1 cellular context compared by ENCODE assay signal in the genomic region with DNA sequence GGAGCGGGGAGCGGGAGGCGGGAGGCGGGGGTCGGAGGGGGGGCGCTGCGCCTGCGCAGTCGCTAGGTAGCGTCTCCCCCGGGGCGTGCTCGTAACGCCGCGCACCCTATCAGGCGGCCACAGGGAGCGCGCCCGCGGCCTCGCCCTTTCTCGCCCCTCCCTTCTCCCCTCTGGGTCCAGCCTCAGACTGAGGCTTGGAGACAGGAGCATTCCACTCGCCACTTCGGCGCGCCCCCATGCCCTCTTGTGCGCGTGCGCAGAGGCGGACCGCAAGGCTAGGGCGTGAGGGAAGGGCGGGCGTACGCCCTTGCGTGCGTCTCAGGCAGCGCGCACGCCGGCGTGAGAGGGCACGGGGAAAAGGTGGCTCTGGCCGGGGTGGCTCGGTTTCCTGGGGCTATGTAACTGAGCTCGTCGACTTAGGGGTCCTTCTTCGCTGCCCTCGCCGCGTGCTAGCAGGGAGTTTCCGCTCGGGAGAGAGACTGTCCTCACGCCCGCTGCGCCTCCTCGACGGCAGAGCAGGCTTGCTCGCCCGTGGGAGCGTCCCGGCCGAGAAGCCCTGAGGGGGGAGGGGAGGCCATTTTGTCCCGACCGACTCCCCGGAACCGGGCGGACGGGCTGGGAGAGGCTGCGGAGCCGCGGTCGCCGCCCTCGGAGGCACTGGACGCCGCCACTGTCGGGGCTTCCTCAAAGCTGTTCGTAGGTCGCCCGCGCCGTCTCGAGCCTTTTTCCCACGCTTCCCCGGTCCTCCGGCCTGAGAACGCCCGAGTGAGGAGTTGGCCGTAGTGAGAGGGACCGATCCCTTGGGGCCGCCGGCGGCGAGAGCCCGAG.
A peak's percentile ranks its signal among the peaks of the same experiment; 100 is the strongest.
TF ChIP-seq lines count a peak whose summit lies in the region.

A gene (plus strand): TSS at position 316 of the 828 bp plus-strand sequence. CDS start 525 bp downstream, outside the sequence.

TF ChIP-seq in HepG2, 621 proteins besides CTCF, POLR2A, EP300 and RAD21 (continued from another document and continues in another):
- TF ChIP-seq, protein P1, sequence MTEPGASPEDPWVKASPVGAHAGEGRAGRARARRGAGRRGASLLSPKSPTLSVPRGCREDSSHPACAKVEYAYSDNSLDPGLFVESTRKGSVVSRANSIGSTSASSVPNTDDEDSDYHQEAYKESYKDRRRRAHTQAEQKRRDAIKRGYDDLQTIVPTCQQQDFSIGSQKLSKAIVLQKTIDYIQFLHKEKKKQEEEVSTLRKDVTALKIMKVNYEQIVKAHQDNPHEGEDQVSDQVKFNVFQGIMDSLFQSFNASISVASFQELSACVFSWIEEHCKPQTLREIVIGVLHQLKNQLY (CRISPR knock-in tag; IDR thresholded peaks at IDR 0.05), result peak; percentile 72
- TF ChIP-seq YEATS4 (CRISPR knock-in tag; IDR thresholded peaks at IDR 0.05; ENCODE audit: borderline replicate concordance) (peak; percentile 96), ZNF441 (CRISPR knock-in tag; IDR thresholded peaks at IDR 0.05; ENCODE audit: borderline replicate concordance) (peak; percentile 88), HNF4A (CRISPR knock-in tag; IDR thresholded peaks at IDR 0.05) (peak; percentile 24; the same call in 1 of the 2 replicates), ZNF563 (CRISPR knock-in tag; IDR thresholded peaks at IDR 0.05) (peak; percentile 82), ZNF451 (CRISPR knock-in tag; IDR thresholded peaks at IDR 0.05) (no peak; the same call in 1 of the 2 replicates), GZF1 (CRISPR knock-in tag; IDR thresholded peaks at IDR 0.05) (peak; percentile 21; the same call in 1 of the 2 replicates), SCMH1 (CRISPR knock-in tag; IDR thresholded peaks at IDR 0.05; ENCODE audit: borderline replicate concordance) (no peak), ZNF430 (CRISPR knock-in tag; IDR thresholded peaks at IDR 0.05) (peak; percentile 39; the same call in 1 of the 2 replicates), ZSCAN9 (CRISPR knock-in tag; IDR thresholded peaks at IDR 0.05; ENCODE audit: borderline replicate concordance) (peak; percentile 94), ZSCAN12 (CRISPR knock-in tag; IDR thresholded peaks at IDR 0.05) (peak; percentile 77; the same call in 1 of the 2 replicates), MYNN (CRISPR knock-in tag; IDR thresholded peaks at IDR 0.05; ENCODE audit: low read depth) (peak; percentile 89), ZBTB21 (CRISPR knock-in tag; IDR thresholded peaks at IDR 0.05) (no peak), HNRNPK (IDR thresholded peaks at IDR 0.05; ENCODE audit: low read depth, low read length, poor library complexity, severe bottlenecking) (peak; percentile 88), ZNF780A (CRISPR knock-in tag; IDR thresholded peaks at IDR 0.05) (no peak), NCOA2 (CRISPR knock-in tag; IDR thresholded peaks at IDR 0.05) (peak; percentile 72), ZMAT3 (CRISPR knock-in tag; conservative IDR thresholded peaks at IDR 0.05) (0 out of 2 replicates have a peak, but pooled peaks have one; percentile 69), ZNF253 (CRISPR knock-in tag; IDR thresholded peaks at IDR 0.05; ENCODE audit: borderline replicate concordance) (peak; percentile 85; the same call in 1 of the 2 replicates), HDAC2 (CRISPR knock-in tag; IDR thresholded peaks at IDR 0.05) (peak; percentile 85), ZNF761 (CRISPR knock-in tag; conservative IDR thresholded peaks at IDR 0.05) (peak; percentile 84)
- TF ChIP-seq, protein P2, sequence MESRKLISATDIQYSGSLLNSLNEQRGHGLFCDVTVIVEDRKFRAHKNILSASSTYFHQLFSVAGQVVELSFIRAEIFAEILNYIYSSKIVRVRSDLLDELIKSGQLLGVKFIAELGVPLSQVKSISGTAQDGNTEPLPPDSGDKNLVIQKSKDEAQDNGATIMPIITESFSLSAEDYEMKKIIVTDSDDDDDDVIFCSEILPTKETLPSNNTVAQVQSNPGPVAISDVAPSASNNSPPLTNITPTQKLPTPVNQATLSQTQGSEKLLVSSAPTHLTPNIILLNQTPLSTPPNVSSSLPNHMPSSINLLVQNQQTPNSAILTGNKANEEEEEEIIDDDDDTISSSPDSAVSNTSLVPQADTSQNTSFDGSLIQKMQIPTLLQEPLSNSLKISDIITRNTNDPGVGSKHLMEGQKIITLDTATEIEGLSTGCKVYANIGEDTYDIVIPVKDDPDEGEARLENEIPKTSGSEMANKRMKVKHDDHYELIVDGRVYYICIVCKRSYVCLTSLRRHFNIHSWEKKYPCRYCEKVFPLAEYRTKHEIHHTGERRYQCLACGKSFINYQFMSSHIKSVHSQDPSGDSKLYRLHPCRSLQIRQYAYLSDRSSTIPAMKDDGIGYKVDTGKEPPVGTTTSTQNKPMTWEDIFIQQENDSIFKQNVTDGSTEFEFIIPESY (CRISPR knock-in tag; IDR thresholded peaks at IDR 0.05), result peak; percentile 64; the same call in 1 of the 2 replicates
- TF ChIP-seq, protein P3, sequence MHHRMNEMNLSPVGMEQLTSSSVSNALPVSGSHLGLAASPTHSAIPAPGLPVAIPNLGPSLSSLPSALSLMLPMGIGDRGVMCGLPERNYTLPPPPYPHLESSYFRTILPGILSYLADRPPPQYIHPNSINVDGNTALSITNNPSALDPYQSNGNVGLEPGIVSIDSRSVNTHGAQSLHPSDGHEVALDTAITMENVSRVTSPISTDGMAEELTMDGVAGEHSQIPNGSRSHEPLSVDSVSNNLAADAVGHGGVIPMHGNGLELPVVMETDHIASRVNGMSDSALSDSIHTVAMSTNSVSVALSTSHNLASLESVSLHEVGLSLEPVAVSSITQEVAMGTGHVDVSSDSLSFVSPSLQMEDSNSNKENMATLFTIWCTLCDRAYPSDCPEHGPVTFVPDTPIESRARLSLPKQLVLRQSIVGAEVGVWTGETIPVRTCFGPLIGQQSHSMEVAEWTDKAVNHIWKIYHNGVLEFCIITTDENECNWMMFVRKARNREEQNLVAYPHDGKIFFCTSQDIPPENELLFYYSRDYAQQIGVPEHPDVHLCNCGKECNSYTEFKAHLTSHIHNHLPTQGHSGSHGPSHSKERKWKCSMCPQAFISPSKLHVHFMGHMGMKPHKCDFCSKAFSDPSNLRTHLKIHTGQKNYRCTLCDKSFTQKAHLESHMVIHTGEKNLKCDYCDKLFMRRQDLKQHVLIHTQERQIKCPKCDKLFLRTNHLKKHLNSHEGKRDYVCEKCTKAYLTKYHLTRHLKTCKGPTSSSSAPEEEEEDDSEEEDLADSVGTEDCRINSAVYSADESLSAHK (CRISPR knock-in tag; IDR thresholded peaks at IDR 0.05; ENCODE audit: borderline replicate concordance), result no peak
- TF ChIP-seq, protein P4, sequence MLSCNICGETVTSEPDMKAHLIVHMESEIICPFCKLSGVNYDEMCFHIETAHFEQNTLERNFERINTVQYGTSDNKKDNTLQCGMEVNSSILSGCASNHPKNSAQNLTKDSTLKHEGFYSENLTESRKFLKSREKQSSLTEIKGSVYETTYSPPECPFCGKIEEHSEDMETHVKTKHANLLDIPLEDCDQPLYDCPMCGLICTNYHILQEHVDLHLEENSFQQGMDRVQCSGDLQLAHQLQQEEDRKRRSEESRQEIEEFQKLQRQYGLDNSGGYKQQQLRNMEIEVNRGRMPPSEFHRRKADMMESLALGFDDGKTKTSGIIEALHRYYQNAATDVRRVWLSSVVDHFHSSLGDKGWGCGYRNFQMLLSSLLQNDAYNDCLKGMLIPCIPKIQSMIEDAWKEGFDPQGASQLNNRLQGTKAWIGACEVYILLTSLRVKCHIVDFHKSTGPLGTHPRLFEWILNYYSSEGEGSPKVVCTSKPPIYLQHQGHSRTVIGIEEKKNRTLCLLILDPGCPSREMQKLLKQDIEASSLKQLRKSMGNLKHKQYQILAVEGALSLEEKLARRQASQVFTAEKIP (CRISPR knock-in tag; IDR thresholded peaks at IDR 0.05; ENCODE audit: borderline replicate concordance), result no peak
- TF ChIP-seq, protein P5, sequence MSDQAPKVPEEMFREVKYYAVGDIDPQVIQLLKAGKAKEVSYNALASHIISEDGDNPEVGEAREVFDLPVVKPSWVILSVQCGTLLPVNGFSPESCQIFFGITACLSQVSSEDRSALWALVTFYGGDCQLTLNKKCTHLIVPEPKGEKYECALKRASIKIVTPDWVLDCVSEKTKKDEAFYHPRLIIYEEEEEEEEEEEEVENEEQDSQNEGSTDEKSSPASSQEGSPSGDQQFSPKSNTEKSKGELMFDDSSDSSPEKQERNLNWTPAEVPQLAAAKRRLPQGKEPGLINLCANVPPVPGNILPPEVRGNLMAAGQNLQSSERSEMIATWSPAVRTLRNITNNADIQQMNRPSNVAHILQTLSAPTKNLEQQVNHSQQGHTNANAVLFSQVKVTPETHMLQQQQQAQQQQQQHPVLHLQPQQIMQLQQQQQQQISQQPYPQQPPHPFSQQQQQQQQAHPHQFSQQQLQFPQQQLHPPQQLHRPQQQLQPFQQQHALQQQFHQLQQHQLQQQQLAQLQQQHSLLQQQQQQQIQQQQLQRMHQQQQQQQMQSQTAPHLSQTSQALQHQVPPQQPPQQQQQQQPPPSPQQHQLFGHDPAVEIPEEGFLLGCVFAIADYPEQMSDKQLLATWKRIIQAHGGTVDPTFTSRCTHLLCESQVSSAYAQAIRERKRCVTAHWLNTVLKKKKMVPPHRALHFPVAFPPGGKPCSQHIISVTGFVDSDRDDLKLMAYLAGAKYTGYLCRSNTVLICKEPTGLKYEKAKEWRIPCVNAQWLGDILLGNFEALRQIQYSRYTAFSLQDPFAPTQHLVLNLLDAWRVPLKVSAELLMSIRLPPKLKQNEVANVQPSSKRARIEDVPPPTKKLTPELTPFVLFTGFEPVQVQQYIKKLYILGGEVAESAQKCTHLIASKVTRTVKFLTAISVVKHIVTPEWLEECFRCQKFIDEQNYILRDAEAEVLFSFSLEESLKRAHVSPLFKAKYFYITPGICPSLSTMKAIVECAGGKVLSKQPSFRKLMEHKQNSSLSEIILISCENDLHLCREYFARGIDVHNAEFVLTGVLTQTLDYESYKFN (CRISPR knock-in tag; conservative IDR thresholded peaks at IDR 0.05), result peak; percentile 63
- TF ChIP-seq, protein P6, sequence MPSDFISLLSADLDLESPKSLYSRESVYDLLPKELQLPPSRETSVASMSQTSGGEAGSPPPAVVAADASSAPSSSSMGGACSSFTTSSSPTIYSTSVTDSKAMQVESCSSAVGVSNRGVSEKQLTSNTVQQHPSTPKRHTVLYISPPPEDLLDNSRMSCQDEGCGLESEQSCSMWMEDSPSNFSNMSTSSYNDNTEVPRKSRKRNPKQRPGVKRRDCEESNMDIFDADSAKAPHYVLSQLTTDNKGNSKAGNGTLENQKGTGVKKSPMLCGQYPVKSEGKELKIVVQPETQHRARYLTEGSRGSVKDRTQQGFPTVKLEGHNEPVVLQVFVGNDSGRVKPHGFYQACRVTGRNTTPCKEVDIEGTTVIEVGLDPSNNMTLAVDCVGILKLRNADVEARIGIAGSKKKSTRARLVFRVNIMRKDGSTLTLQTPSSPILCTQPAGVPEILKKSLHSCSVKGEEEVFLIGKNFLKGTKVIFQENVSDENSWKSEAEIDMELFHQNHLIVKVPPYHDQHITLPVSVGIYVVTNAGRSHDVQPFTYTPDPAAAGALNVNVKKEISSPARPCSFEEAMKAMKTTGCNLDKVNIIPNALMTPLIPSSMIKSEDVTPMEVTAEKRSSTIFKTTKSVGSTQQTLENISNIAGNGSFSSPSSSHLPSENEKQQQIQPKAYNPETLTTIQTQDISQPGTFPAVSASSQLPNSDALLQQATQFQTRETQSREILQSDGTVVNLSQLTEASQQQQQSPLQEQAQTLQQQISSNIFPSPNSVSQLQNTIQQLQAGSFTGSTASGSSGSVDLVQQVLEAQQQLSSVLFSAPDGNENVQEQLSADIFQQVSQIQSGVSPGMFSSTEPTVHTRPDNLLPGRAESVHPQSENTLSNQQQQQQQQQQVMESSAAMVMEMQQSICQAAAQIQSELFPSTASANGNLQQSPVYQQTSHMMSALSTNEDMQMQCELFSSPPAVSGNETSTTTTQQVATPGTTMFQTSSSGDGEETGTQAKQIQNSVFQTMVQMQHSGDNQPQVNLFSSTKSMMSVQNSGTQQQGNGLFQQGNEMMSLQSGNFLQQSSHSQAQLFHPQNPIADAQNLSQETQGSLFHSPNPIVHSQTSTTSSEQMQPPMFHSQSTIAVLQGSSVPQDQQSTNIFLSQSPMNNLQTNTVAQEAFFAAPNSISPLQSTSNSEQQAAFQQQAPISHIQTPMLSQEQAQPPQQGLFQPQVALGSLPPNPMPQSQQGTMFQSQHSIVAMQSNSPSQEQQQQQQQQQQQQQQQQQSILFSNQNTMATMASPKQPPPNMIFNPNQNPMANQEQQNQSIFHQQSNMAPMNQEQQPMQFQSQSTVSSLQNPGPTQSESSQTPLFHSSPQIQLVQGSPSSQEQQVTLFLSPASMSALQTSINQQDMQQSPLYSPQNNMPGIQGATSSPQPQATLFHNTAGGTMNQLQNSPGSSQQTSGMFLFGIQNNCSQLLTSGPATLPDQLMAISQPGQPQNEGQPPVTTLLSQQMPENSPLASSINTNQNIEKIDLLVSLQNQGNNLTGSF (CRISPR knock-in tag; IDR thresholded peaks at IDR 0.05), result peak; percentile 94; the same call in 1 of the 2 replicates
- TF ChIP-seq, protein P7, sequence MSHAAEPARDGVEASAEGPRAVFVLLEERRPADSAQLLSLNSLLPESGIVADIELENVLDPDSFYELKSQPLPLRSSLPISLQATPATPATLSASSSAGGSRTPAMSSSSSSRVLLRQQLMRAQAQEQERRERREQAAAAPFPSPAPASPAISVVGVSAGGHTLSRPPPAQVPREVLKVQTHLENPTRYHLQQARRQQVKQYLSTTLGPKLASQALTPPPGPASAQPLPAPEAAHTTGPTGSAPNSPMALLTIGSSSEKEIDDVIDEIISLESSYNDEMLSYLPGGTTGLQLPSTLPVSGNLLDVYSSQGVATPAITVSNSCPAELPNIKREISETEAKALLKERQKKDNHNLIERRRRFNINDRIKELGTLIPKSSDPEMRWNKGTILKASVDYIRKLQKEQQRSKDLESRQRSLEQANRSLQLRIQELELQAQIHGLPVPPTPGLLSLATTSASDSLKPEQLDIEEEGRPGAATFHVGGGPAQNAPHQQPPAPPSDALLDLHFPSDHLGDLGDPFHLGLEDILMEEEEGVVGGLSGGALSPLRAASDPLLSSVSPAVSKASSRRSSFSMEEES (CRISPR knock-in tag; IDR thresholded peaks at IDR 0.05), result peak; percentile 76; the same call in 1 of the 2 replicates
